32 cellular contexts compared by ENCODE assay signal in the genomic region with DNA sequence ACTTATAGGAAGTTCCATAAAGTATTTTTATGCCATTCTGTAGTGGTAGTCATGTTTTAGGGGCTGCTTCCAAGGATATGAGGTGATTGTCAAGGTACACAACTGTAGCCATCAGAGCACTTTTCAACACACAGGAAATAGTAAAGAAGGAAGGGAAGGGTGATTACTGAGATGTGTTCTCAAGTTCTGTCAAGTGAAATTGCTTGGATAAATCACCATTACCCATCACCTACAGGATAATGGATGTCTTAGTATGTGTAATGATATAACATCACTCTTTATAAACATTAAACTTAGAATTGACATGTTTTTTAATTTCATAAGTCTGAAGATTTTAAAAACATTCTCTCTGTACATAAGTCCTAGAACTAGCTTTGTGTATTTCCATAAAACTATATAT.
"Had no signal": no experiment of that assay in that cellular context is flagged by ENCODE, and none has a peak within 500 bp of the region (broad histone marks: within the 10 kb centered on the region; RNA-seq: fewer than 3 reads in every experiment).

No MANE protein-coding gene starts in this region.

- H3K4me3 ChIP-seq: adrenal gland, ascending aorta, body of pancreas, breast epithelium, cardiac muscle cell had no signal

- FAIRE-seq: astrocyte, bronchial epithelial cell had no signal

- H3K36me3 ChIP-seq: adrenal gland, ascending aorta, brain microvascular endothelial cell, breast epithelium, cardiac muscle cell had no signal

- DNase-seq: activated effector memory CD4-positive, alpha-beta T cell treated with anti-CD3 and anti-CD28 coated beads, Interleukin-2, amount 50 U/mL, for 16 hours; activated effector memory CD4-positive, alpha-beta T cell treated with Interleukin-2 at 50 U/mL for 16 hours; activated gamma-delta T cell; activated gamma-delta T cell treated with Interleukin-2 at 50 U/mL for 16 hours; activated naive CD4-positive, alpha-beta T cell; activated naive CD4-positive, alpha-beta T cell treated with anti-CD3 and anti-CD28 coated beads for 36 hours; activated naive CD4-positive, alpha-beta T cell treated with anti-CD3 and anti-CD28 coated beads, Interleukin-2, amount 10 ng/mL, durations not matched to agents 7 days and 5 days; activated naive CD4-positive, alpha-beta T cell treated with anti-CD3 and anti-CD28 coated beads, Interleukin-2, amount 50 U/mL, for 16 hours; activated naive CD4-positive, alpha-beta T cell treated with Interleukin-2 at 50 U/mL for 16 hours; activated naive CD8-positive, alpha-beta T cell treated with anti-CD3 and anti-CD28 coated beads for 36 hours; activated naive CD8-positive, alpha-beta T cell treated with anti-CD3 and anti-CD28 coated beads, Interleukin-2, amount 10 ng/mL, durations not matched to agents 7 days and 5 days; activated naive CD8-positive, alpha-beta T cell treated with anti-CD3 and anti-CD28 coated beads, Interleukin-2, amount 50 U/mL, for 24 hours; activated T-cell treated with anti-CD3 and anti-CD28 coated beads for 4 hours; activated T-cell treated with anti-CD3 and anti-CD28 coated beads, Interleukin-2, amount 50 U/mL, for 24 hours; activated T-cell treated with anti-CD3 and anti-CD28 coated beads, Interleukin-2, amount 50 U/mL, for 4 hours; activated T-cell treated with anti-CD3 and anti-CD28 coated beads, Interleukin-2, amount 50 U/mL, for 48 hours; activated T-cell treated with anti-CD3 and anti-CD28 coated beads, Interleukin-2, amount 50 U/mL, for 72 hours; adrenal gland; amniotic stem cell; amygdala; anterior cingulate cortex; aorta; body of pancreas; brain microvascular endothelial cell; caudate nucleus; central memory CD4-positive, alpha-beta T cell; cerebellar nuclear complex had no signal

- H3K9me3 ChIP-seq: adrenal gland, ascending aorta, body of pancreas, breast epithelium had no signal

- H3K27ac ChIP-seq: adrenal gland, ascending aorta, body of pancreas, brain microvascular endothelial cell, breast epithelium, cardiac muscle cell had no signal

- H3K27me3 ChIP-seq: adrenal gland, ascending aorta, body of pancreas, brain microvascular endothelial cell, breast epithelium, cardiac muscle cell had no signal
